In genomic region chr14:52338282-52338681, GRCh38 we compare ENCODE assay signal across 10 cellular contexts. TPM values are rescaled to one million over a fixed set of nuclear protein-coding genes. Genes with fewer than 3 reads are reported as not detected.
A peak's percentile ranks its signal among the peaks of the same experiment; 100 is the strongest.
DNase-seq lines count a peak whose midpoint lies in the region; ATAC-seq and TF ChIP-seq lines count a peak whose summit lies in the region.
"Had no signal": no experiment of that assay in that cellular context is flagged by ENCODE, and none has a peak within 500 bp of the region (broad histone marks: within the 10 kb centered on the region; RNA-seq: fewer than 3 reads in every experiment).

No MANE protein-coding gene starts in this region.

- H3K27me3 ChIP-seq in WERI-Rb-1 (ENCODE audit: insufficient read depth, low read depth, severe bottlenecking) = no peaks in the 10 kb centered on the region
- H3K27me3 ChIP-seq in kidney epithelial cell (ENCODE audit: control insufficient read depth, insufficient read depth, low read length) = no peaks in the 10 kb centered on the region

- no peaks in the 10 kb centered on the region for H3K9me3 ChIP-seq in WERI-Rb-1 (ENCODE audit: severe bottlenecking)

- H3K4me3 ChIP-seq in WERI-Rb-1 (ENCODE audit: low read depth, low read length) (no peak overlapping the region), kidney epithelial cell (ENCODE audit: low read depth, low read length) (no peak overlapping the region)

- H3K27ac ChIP-seq in WERI-Rb-1 = no peak overlapping the region
- H3K27ac ChIP-seq: HL-60 had no signal

- no peak for ATAC-seq in GM19463 (IDR thresholded peaks at IDR 0.05; ENCODE audit: unreplicated experiment)

- peak; percentile 36 for DNase-seq in DMS53 (lab: John Stamatoyannopoulos, UW)
- DNase-seq in HT1080 (ENCODE audit: low read depth) = peak; percentile 85
- peak; percentile 51 for DNase-seq in WERI-Rb-1
- DNase-seq in kidney epithelial cell (ENCODE audit: low read depth) = peak; percentile 73
- DNase-seq in activated CD4-positive, CD25-positive, alpha-beta regulatory T cell (lab: John Stamatoyannopoulos, UW) = no peak
- DNase-seq in Ammon's horn (ENCODE audit: low spot score) = no peak
- DNase-seq: GDM1, NCI-H2029 had no signal

- H3K36me3 ChIP-seq in WERI-Rb-1 (no peaks in the 10 kb centered on the region), kidney epithelial cell (ENCODE audit: control insufficient read depth, insufficient read depth, low read length) (peaks cover under 1% of the 10 kb centered on the region)

- TF ChIP-seq CTCF in WERI-Rb-1 (IDR thresholded peaks at IDR 0.05; ENCODE audit: low read depth, low read length) = no peak
- TF ChIP-seq CTCF in kidney epithelial cell (IDR thresholded peaks at IDR 0.05; ENCODE audit: insufficient read depth, low read length, poor library complexity, severe bottlenecking) = no peak

RNA-seq across cellular contexts. Expression of gene PTGER2, which starts 24.2 kb away (rescaled TPM):
- not detected in 2 replicates for total RNA-seq in HT1080 (2014; rRNA removed; shearing (Covaris generic))
- not detected in 2 replicates for polyA plus RNA-seq in HT1080 (2015; cell fraction: cytosol; rRNA removed)
- polyA plus RNA-seq in HT1080 (2015; cell fraction: nucleus; rRNA removed) = not detected in 2 replicates
- 0.46 and 1.4 TPM in 2 replicates for total RNA-seq in kidney epithelial cell

Comparison
In these comparisons a context has a peak if more than half of its experiments do, and no peak if none do; other contexts are left out.
1. DNase-seq: peak in DMS53 (single experiment), HT1080 (single experiment), WERI-Rb-1 (single experiment) and kidney epithelial cell (single experiment); none in activated CD4-positive, CD25-positive, alpha-beta regulatory T cell (0 of 4) and Ammon's horn (single experiment).